1 cellular context compared by ENCODE assay signal in genomic region chr1:117060441-117061317, GRCh38.
TF ChIP-seq lines count a peak whose summit lies in the region.

No MANE protein-coding gene starts in this region.

TF ChIP-seq in HEK293, 187 proteins besides CTCF, POLR2A, EP300 and RAD21 (continued from another document):
- TF ChIP-seq ZNF747 (tag by site-specific recombination; IDR thresholded peaks at IDR 0.05) (no peak), ZNF239 (tag by site-specific recombination; IDR thresholded peaks at IDR 0.05) (no peak), ZNF335 (tag by site-specific recombination; conservative IDR thresholded peaks at IDR 0.05) (peak; percentile 98), BCL11B (tag by site-specific recombination; IDR thresholded peaks at IDR 0.05; ENCODE audit: low read depth) (no peak), RBAK (tag by site-specific recombination; IDR thresholded peaks at IDR 0.05) (no peak), HIC1 (tag by site-specific recombination; IDR thresholded peaks at IDR 0.05) (no peak), ZSCAN16 (tag by site-specific recombination; IDR thresholded peaks at IDR 0.05) (0 out of 2 replicates have a peak, but pooled peaks have one; percentile 16), ZNF501 (tag by site-specific recombination; IDR thresholded peaks at IDR 0.05) (0 out of 2 replicates have a peak, but pooled peaks have one; percentile 18), ZNF341 (tag by site-specific recombination; IDR thresholded peaks at IDR 0.05; ENCODE audit: low read depth) (no peak), ZFHX2 (tag by site-specific recombination; conservative IDR thresholded peaks at IDR 0.05) (no peak), TCF7L2 (IDR thresholded peaks at IDR 0.05; ENCODE audit: borderline replicate concordance, low read depth, low read length) (no peak), ZNF768 (tag by site-specific recombination; IDR thresholded peaks at IDR 0.05) (peak; percentile 89), ZNF777 (tag by site-specific recombination; IDR thresholded peaks at IDR 0.05; ENCODE audit: borderline replicate concordance) (no peak), ZNF692 (tag by site-specific recombination; IDR thresholded peaks at IDR 0.05) (peak; percentile 98), ZNF184 (tag by site-specific recombination; IDR thresholded peaks at IDR 0.05) (no peak), ZBTB44 (tag by site-specific recombination; IDR thresholded peaks at IDR 0.05) (no peak), ZNF280C (tag by site-specific recombination; IDR thresholded peaks at IDR 0.05) (no peak), ZNF121 (tag by site-specific recombination; IDR thresholded peaks at IDR 0.05) (no peak), ZNF792 (tag by site-specific recombination; IDR thresholded peaks at IDR 0.05) (peak; percentile 50; the same call in 1 of the 2 replicates)
